ENCODE assay signal across 1 cellular context in the genomic region with DNA sequence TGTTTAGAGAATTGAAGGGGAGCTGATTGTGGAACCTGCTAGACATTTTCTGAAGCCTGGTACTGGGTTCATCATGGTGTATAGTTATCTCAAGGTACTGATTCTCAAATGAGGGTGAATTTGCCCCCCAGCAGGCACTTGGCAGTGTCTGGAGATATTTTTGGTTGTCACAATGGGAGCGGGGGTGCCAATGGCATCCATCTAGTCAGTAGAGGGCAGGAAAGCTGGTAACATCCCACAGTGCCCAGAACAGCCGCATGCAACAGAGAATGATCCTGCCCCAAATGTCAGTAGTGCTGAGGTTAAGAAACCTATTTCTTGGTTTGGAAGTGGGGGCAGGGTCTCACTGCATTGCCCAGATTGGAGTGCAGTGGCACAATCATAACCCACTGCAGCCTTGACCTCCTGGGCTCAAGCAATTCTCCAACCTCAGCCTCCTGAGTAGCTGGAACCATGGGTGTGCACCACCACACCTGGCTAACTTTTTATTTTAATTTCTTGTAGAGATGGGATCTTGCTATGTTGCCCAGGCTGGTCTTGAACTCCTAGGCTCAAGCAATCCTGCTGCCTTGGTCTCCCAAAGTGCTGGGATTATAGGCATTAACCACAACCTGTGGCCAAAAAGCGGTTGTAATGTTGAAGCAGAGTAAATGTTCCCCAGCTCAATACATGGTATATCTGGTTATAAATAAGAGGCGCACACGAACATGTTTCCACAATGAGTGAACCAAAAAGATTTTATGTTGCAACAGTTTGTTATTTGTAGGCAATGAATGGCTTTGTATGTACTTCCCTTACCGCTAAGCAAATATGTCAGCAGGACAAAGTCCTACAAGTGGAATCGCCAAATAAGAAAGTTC.
A peak's percentile ranks its signal among the peaks of the same experiment; 100 is the strongest.
TF ChIP-seq lines count a peak whose summit lies in the region.

No MANE protein-coding gene starts in this region.

TF ChIP-seq in HepG2, 621 proteins besides CTCF, POLR2A, EP300 and RAD21 (continued from another document and continues in another):
- TF ChIP-seq, protein P1, sequence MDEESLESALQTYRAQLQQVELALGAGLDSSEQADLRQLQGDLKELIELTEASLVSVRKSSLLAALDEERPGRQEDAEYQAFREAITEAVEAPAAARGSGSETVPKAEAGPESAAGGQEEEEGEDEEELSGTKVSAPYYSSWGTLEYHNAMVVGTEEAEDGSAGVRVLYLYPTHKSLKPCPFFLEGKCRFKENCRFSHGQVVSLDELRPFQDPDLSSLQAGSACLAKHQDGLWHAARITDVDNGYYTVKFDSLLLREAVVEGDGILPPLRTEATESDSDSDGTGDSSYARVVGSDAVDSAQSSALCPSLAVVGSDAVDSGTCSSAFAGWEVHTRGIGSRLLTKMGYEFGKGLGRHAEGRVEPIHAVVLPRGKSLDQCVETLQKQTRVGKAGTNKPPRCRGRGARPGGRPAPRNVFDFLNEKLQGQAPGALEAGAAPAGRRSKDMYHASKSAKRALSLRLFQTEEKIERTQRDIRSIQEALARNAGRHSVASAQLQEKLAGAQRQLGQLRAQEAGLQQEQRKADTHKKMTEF (CRISPR knock-in tag; IDR thresholded peaks at IDR 0.05) = peak; percentile 89
- peak; percentile 87; the same call in 1 of the 2 replicates for TF ChIP-seq NAIF1 (CRISPR knock-in tag; IDR thresholded peaks at IDR 0.05; ENCODE audit: borderline replicate concordance)
- TF ChIP-seq MIER2 (CRISPR knock-in tag; IDR thresholded peaks at IDR 0.05) = peak; percentile 81; the same call in 1 of the 2 replicates
- TF ChIP-seq, protein P2, sequence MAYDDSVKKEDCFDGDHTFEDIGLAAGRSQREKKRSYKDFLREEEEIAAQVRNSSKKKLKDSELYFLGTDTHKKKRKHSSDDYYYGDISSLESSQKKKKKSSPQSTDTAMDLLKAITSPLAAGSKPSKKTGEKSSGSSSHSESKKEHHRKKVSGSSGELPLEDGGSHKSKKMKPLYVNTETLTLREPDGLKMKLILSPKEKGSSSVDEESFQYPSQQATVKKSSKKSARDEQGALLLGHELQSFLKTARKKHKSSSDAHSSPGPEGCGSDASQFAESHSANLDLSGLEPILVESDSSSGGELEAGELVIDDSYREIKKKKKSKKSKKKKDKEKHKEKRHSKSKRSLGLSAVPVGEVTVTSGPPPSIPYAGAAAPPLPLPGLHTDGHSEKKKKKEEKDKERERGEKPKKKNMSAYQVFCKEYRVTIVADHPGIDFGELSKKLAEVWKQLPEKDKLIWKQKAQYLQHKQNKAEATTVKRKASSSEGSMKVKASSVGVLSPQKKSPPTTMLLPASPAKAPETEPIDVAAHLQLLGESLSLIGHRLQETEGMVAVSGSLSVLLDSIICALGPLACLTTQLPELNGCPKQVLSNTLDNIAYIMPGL (CRISPR knock-in tag; IDR thresholded peaks at IDR 0.05; ENCODE audit: borderline replicate concordance in 1 of 2, low read depth in 1 of 2) = no peak
- TF ChIP-seq RORA (CRISPR knock-in tag; IDR thresholded peaks at IDR 0.05) = no peak
- TF ChIP-seq, protein P3, sequence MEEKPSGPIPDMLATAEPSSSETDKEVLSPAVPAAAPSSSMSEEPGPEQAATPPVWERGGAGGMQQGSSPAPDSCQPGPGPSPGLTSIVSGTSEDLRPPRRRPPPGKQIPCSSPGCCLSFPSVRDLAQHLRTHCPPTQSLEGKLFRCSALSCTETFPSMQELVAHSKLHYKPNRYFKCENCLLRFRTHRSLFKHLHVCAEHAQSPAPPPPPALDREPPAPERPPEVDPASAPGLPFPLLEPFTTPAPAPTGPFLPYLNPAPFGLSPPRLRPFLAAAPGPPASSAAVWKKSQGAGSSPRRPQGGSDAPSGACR (CRISPR knock-in tag; IDR thresholded peaks at IDR 0.05) = no peak
- TF ChIP-seq, protein P4, sequence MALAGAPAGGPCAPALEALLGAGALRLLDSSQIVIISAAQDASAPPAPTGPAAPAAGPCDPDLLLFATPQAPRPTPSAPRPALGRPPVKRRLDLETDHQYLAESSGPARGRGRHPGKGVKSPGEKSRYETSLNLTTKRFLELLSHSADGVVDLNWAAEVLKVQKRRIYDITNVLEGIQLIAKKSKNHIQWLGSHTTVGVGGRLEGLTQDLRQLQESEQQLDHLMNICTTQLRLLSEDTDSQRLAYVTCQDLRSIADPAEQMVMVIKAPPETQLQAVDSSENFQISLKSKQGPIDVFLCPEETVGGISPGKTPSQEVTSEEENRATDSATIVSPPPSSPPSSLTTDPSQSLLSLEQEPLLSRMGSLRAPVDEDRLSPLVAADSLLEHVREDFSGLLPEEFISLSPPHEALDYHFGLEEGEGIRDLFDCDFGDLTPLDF (CRISPR knock-in tag; IDR thresholded peaks at IDR 0.05) = no peak
- TF ChIP-seq ZSCAN20 (CRISPR knock-in tag; IDR thresholded peaks at IDR 0.05; ENCODE audit: borderline replicate concordance) = peak; percentile 51; the same call in 1 of the 2 replicates
- TF ChIP-seq CHCHD3 (CRISPR knock-in tag; IDR thresholded peaks at IDR 0.05) = no peak
- TF ChIP-seq ZNF790 (CRISPR knock-in tag; IDR thresholded peaks at IDR 0.05; ENCODE audit: borderline replicate concordance) = no peak
- TF ChIP-seq SATB2 (CRISPR knock-in tag; IDR thresholded peaks at IDR 0.05) = no peak
- TF ChIP-seq ZNF343 (CRISPR knock-in tag; IDR thresholded peaks at IDR 0.05) = no peak
- 0 out of 2 replicates have a peak, but pooled peaks have one; percentile 18 for TF ChIP-seq ZSCAN29 (CRISPR knock-in tag; conservative IDR thresholded peaks at IDR 0.05)
- no peak for TF ChIP-seq CHD2 (IDR thresholded peaks at IDR 0.05; ENCODE audit: low read depth, low read length)
- TF ChIP-seq, protein P5, sequence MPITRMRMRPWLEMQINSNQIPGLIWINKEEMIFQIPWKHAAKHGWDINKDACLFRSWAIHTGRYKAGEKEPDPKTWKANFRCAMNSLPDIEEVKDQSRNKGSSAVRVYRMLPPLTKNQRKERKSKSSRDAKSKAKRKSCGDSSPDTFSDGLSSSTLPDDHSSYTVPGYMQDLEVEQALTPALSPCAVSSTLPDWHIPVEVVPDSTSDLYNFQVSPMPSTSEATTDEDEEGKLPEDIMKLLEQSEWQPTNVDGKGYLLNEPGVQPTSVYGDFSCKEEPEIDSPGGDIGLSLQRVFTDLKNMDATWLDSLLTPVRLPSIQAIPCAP (CRISPR knock-in tag; IDR thresholded peaks at IDR 0.05; ENCODE audit: low read depth) = 0 out of 2 replicates have a peak, but pooled peaks have one; percentile 49
- TF ChIP-seq ETV5 (CRISPR knock-in tag; IDR thresholded peaks at IDR 0.05; ENCODE audit: borderline replicate concordance) = peak; percentile 66; the same call in 1 of the 2 replicates
- peak; percentile 91 for TF ChIP-seq MEF2D (CRISPR knock-in tag; IDR thresholded peaks at IDR 0.05)
- TF ChIP-seq ZFP90 (CRISPR knock-in tag; IDR thresholded peaks at IDR 0.05; ENCODE audit: borderline replicate concordance) = peak; percentile 88; the same call in 1 of the 2 replicates
- TF ChIP-seq, protein P6, sequence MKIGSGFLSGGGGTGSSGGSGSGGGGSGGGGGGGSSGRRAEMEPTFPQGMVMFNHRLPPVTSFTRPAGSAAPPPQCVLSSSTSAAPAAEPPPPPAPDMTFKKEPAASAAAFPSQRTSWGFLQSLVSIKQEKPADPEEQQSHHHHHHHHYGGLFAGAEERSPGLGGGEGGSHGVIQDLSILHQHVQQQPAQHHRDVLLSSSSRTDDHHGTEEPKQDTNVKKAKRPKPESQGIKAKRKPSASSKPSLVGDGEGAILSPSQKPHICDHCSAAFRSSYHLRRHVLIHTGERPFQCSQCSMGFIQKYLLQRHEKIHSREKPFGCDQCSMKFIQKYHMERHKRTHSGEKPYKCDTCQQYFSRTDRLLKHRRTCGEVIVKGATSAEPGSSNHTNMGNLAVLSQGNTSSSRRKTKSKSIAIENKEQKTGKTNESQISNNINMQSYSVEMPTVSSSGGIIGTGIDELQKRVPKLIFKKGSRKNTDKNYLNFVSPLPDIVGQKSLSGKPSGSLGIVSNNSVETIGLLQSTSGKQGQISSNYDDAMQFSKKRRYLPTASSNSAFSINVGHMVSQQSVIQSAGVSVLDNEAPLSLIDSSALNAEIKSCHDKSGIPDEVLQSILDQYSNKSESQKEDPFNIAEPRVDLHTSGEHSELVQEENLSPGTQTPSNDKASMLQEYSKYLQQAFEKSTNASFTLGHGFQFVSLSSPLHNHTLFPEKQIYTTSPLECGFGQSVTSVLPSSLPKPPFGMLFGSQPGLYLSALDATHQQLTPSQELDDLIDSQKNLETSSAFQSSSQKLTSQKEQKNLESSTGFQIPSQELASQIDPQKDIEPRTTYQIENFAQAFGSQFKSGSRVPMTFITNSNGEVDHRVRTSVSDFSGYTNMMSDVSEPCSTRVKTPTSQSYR (CRISPR knock-in tag; IDR thresholded peaks at IDR 0.05; ENCODE audit: borderline replicate concordance) = peak; percentile 64; the same call in 1 of the 2 replicates
- TF ChIP-seq ZNF670 (CRISPR knock-in tag; IDR thresholded peaks at IDR 0.05; ENCODE audit: borderline replicate concordance) = no peak
- TF ChIP-seq, protein P7, sequence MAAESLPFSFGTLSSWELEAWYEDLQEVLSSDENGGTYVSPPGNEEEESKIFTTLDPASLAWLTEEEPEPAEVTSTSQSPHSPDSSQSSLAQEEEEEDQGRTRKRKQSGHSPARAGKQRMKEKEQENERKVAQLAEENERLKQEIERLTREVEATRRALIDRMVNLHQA (CRISPR knock-in tag; IDR thresholded peaks at IDR 0.05) = 0 out of 2 replicates have a peak, but pooled peaks have one; percentile 86
- peak; percentile 78 for TF ChIP-seq THAP11 (CRISPR knock-in tag; IDR thresholded peaks at IDR 0.05)
- no peak for TF ChIP-seq DR1 (CRISPR knock-in tag; IDR thresholded peaks at IDR 0.05)
- peak; percentile 83 for TF ChIP-seq FOXA1 (IDR thresholded peaks at IDR 0.05)
- peak; percentile 98 for TF ChIP-seq FOXA1 (CRISPR knock-in tag; IDR thresholded peaks at IDR 0.05)
- peak; percentile 90 for TF ChIP-seq NCOA2 (CRISPR knock-in tag; IDR thresholded peaks at IDR 0.05)
- peak; percentile 60; the same call in 1 of the 2 replicates for TF ChIP-seq JUN (CRISPR knock-in tag; IDR thresholded peaks at IDR 0.05)
- peak; percentile 99 for TF ChIP-seq HNF4A (CRISPR knock-in tag; IDR thresholded peaks at IDR 0.05)
- TF ChIP-seq HNRNPLL (IDR thresholded peaks at IDR 0.05; ENCODE audit: low read depth, low read length, poor library complexity, severe bottlenecking) = no peak
- peak; percentile 77 for TF ChIP-seq HDAC1 (CRISPR knock-in tag; IDR thresholded peaks at IDR 0.05)
- TF ChIP-seq, protein P8, sequence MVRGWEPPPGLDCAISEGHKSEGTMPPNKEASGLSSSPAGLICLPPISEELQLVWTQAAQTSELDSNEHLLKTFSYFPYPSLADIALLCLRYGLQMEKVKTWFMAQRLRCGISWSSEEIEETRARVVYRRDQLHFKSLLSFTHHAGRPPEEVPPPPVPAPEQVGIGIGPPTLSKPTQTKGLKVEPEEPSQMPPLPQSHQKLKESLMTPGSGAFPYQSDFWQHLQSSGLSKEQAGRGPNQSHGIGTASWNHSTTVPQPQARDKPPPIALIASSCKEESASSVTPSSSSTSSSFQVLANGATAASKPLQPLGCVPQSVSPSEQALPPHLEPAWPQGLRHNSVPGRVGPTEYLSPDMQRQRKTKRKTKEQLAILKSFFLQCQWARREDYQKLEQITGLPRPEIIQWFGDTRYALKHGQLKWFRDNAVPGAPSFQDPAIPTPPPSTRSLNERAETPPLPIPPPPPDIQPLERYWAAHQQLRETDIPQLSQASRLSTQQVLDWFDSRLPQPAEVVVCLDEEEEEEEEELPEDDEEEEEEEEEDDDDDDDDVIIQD (CRISPR knock-in tag; IDR thresholded peaks at IDR 0.05; ENCODE audit: low read depth) = peak; percentile 81; the same call in 1 of the 2 replicates
- no peak for TF ChIP-seq RBFOX2 (IDR thresholded peaks at IDR 0.05; ENCODE audit: low read depth, low read length)
- TF ChIP-seq, protein P9, sequence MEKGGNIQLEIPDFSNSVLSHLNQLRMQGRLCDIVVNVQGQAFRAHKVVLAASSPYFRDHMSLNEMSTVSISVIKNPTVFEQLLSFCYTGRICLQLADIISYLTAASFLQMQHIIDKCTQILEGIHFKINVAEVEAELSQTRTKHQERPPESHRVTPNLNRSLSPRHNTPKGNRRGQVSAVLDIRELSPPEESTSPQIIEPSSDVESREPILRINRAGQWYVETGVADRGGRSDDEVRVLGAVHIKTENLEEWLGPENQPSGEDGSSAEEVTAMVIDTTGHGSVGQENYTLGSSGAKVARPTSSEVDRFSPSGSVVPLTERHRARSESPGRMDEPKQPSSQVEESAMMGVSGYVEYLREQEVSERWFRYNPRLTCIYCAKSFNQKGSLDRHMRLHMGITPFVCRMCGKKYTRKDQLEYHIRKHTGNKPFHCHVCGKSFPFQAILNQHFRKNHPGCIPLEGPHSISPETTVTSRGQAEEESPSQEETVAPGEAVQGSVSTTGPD (CRISPR knock-in tag; IDR thresholded peaks at IDR 0.05) = peak; percentile 75; the same call in 1 of the 2 replicates
- TF ChIP-seq HNRNPK (IDR thresholded peaks at IDR 0.05; ENCODE audit: low read depth, low read length, poor library complexity, severe bottlenecking) = no peak
- peak; percentile 20; the same call in 1 of the 2 replicates for TF ChIP-seq STAG1 (CRISPR knock-in tag; IDR thresholded peaks at IDR 0.05)
- TF ChIP-seq PHF5A (CRISPR knock-in tag; IDR thresholded peaks at IDR 0.05; ENCODE audit: low read depth, unreplicated experiment) = peak; percentile 81
- no peak; the same call in 1 of the 2 replicates for TF ChIP-seq SAFB2 (CRISPR knock-in tag; IDR thresholded peaks at IDR 0.05; ENCODE audit: borderline replicate concordance, low read depth)
- TF ChIP-seq RFX1 (IDR thresholded peaks at IDR 0.05) = no peak
- TF ChIP-seq, protein P10, sequence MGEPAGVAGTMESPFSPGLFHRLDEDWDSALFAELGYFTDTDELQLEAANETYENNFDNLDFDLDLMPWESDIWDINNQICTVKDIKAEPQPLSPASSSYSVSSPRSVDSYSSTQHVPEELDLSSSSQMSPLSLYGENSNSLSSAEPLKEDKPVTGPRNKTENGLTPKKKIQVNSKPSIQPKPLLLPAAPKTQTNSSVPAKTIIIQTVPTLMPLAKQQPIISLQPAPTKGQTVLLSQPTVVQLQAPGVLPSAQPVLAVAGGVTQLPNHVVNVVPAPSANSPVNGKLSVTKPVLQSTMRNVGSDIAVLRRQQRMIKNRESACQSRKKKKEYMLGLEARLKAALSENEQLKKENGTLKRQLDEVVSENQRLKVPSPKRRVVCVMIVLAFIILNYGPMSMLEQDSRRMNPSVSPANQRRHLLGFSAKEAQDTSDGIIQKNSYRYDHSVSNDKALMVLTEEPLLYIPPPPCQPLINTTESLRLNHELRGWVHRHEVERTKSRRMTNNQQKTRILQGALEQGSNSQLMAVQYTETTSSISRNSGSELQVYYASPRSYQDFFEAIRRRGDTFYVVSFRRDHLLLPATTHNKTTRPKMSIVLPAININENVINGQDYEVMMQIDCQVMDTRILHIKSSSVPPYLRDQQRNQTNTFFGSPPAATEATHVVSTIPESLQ (CRISPR knock-in tag; conservative IDR thresholded peaks at IDR 0.05) = no peak
- peak; percentile 87; the same call in 1 of the 2 replicates for TF ChIP-seq KLF11 (CRISPR knock-in tag; IDR thresholded peaks at IDR 0.05)
- TF ChIP-seq ZNF441 (CRISPR knock-in tag; IDR thresholded peaks at IDR 0.05; ENCODE audit: borderline replicate concordance) = no peak
- no peak for TF ChIP-seq PHB2 (IDR thresholded peaks at IDR 0.05; ENCODE audit: partially characterized antibody)
- no peak for TF ChIP-seq ZNF17 (CRISPR knock-in tag; IDR thresholded peaks at IDR 0.05)
- no peak for TF ChIP-seq ZKSCAN5 (CRISPR knock-in tag; IDR thresholded peaks at IDR 0.05)
- TF ChIP-seq, protein P11, sequence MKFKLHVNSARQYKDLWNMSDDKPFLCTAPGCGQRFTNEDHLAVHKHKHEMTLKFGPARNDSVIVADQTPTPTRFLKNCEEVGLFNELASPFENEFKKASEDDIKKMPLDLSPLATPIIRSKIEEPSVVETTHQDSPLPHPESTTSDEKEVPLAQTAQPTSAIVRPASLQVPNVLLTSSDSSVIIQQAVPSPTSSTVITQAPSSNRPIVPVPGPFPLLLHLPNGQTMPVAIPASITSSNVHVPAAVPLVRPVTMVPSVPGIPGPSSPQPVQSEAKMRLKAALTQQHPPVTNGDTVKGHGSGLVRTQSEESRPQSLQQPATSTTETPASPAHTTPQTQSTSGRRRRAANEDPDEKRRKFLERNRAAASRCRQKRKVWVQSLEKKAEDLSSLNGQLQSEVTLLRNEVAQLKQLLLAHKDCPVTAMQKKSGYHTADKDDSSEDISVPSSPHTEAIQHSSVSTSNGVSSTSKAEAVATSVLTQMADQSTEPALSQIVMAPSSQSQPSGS (CRISPR knock-in tag; IDR thresholded peaks at IDR 0.05) = peak; percentile 91; the same call in 1 of the 2 replicates
